ENCODE assay signal across 23 cellular contexts in genomic region chr22:19285831-19286230, GRCh38. TPM values are rescaled to one million over a fixed set of nuclear protein-coding genes. Genes with fewer than 3 reads are reported as not detected.
DNase-seq lines count a peak whose midpoint lies in the region; ATAC-seq and TF ChIP-seq lines count a peak whose summit lies in the region.
"Had no signal": no experiment of that assay in that cellular context is flagged by ENCODE, and none has a peak within 500 bp of the region (broad histone marks: within the 10 kb centered on the region; RNA-seq: fewer than 3 reads in every experiment).

No MANE protein-coding gene starts in this region.

- no peak overlapping the region for H2AFZ ChIP-seq in Karpas-422 (ENCODE audit: low read length)
- H2AFZ ChIP-seq: parathyroid adenoma had no signal

- H3K79me2 ChIP-seq in Karpas-422 (ENCODE audit: low read length), result no peaks in the 10 kb centered on the region
- H3K79me2 ChIP-seq: parathyroid adenoma had no signal

- 21% methylated on average over 1 of the region's 1 CpG for WGBS in esophagus muscularis mucosa
- WGBS in psoas muscle, 3 donors, result 4 to 16% (median 14%) methylated on average over 1 of the region's 1 CpG

- ATAC-seq in psoas muscle (no peak), GM21786 (IDR thresholded peaks at IDR 0.05; ENCODE audit: unreplicated experiment) (no peak), GM21367 (IDR thresholded peaks at IDR 0.05; ENCODE audit: unreplicated experiment) (no peak)
- ATAC-seq: esophagus mucosa; naive thymus-derived CD4-positive, alpha-beta T cell had no signal

- peaks cover 0 to 7% (median 0%) of the 10 kb centered on the region in 11 experiments; a peak in 2 of 22 replicates for H4K20me1 ChIP-seq in BLaER1 treated with 17β-estradiol and CSF1 and Interleukin-3, amounts not matched to agents 10 nM and 100 nM
- H4K20me1 ChIP-seq in Karpas-422 (ENCODE audit: insufficient read depth, low read depth, low read length), result no peaks in the 10 kb centered on the region

- peaks cover 40 to 82% (median 75%) of the 10 kb centered on the region in 10 experiments for H3K4me1 ChIP-seq in BLaER1 treated with 17β-estradiol and CSF1 and Interleukin-3, amounts not matched to agents 10 nM and 100 nM
- H3K4me1 ChIP-seq in Karpas-422 (ENCODE audit: low read length), result peaks cover 34% of the 10 kb centered on the region
- peaks cover 27 to 47% (median 34%) of the 10 kb centered on the region in 4 donors for H3K4me1 ChIP-seq in esophagus muscularis mucosa
- H3K4me1 ChIP-seq in psoas muscle, result peaks cover 56% of the 10 kb centered on the region
- H3K4me1 ChIP-seq: parathyroid adenoma had no signal

- peak overlapping the region in 3 of 10 experiments; percentile 40 to 44 (median 40); a peak in 5 of 20 replicates for H3K4me3 ChIP-seq in BLaER1 treated with 17β-estradiol and CSF1 and Interleukin-3, amounts not matched to agents 10 nM and 100 nM
- H3K4me3 ChIP-seq in Karpas-422 (ENCODE audit: low read length) (no peak overlapping the region), esophagus muscularis mucosa (no peak overlapping the region), psoas muscle (peak overlapping the region; percentile 23)
- H3K4me3 ChIP-seq: suprapubic skin had no signal

- peak overlapping the region in 5 of 11 experiments; percentile 3 to 56 (median 52); a peak in 7 of 22 replicates for H3K9ac ChIP-seq in BLaER1 treated with 17β-estradiol and CSF1 and Interleukin-3, amounts not matched to agents 10 nM and 100 nM
- 0 out of 2 replicates have a peak overlapping the region, but pooled peaks have one; percentile 0 for H3K9ac ChIP-seq in Karpas-422 (ENCODE audit: low read length)
- H3K9ac ChIP-seq: parathyroid adenoma had no signal

- H3K27ac ChIP-seq in BLaER1 treated with 17β-estradiol and CSF1 and Interleukin-3, amounts not matched to agents 10 nM and 100 nM, result peak overlapping the region in 6 of 11 experiments; percentile 13 to 43 (median 26); a peak in 6 of 22 replicates
- H3K27ac ChIP-seq in Karpas-422 (ENCODE audit: low read length) (no peak overlapping the region), esophagus muscularis mucosa (replicated peaks in 1 of 4) (peak overlapping the region; percentile 42 to 53 (median 52)), psoas muscle (peak overlapping the region; percentile 97)
- H3K27ac ChIP-seq: parathyroid adenoma, suprapubic skin had no signal

- TF ChIP-seq EP300 in esophagus muscularis mucosa (IDR thresholded peaks at IDR 0.05), result no peak

- intact Hi-C loops in esophagus muscularis mucosa (cut with DNase I) (no loop called here), psoas muscle (cut with DNase I) (no loop called here)

- TF ChIP-seq CTCF in esophagus muscularis mucosa (IDR thresholded peaks at IDR 0.05) (no peak), psoas muscle (IDR thresholded peaks at IDR 0.05) (no peak)

- DNase-seq in Karpas-422 (peak; percentile 53), esophagus muscularis mucosa (ENCODE audit: extremely low spot score) (no peak), psoas muscle (no peak), NCI-H1417 treated with DMSO at 0.1 percent for 48 hours (lab: John Stamatoyannopoulos, UW) (no peak)
- DNase-seq in activated effector memory CD4-positive, alpha-beta T cell treated with anti-CD3 and anti-CD28 coated beads, Interleukin-2, amount 50 U/mL, for 16 hours, result no peak
- DNase-seq: activated CD4-positive, alpha-beta T cell treated with anti-CD3 and anti-CD28 coated beads, Interleukin-2, amount 50 U/mL, for 4 hours; activated gamma-delta T cell treated with Interleukin-2 at 50 U/mL for 16 hours; amygdala; CD4-positive, alpha-beta memory T cell; effector CD4-positive, alpha-beta T cell; immature natural killer cell; KBM-7; naive thymus-derived CD4-positive, alpha-beta T cell; NCI-H1092; NCI-H2081 treated with DMSO at 0.1 percent for 48 hours; NCI-H526; SHP77 treated with DMSO at 0.1 percent for 48 hours had no signal

- H3K9me3 ChIP-seq in BLaER1 treated with 17β-estradiol and CSF1 and Interleukin-3, amounts not matched to agents 10 nM and 100 nM (replicated peaks in 1 of 11), result no peaks in the 10 kb centered on the region
- H3K9me3 ChIP-seq in Karpas-422 (ENCODE audit: low read length) (no peaks in the 10 kb centered on the region), esophagus muscularis mucosa (no peaks in the 10 kb centered on the region), psoas muscle (no peaks in the 10 kb centered on the region)
- H3K9me3 ChIP-seq: suprapubic skin had no signal

- no peaks in the 10 kb centered on the region for H3K9me2 ChIP-seq in Karpas-422 (replicated peaks; ENCODE audit: insufficient read depth, low read length)

- peaks cover 0 to 9% (median 7%) of the 10 kb centered on the region in 11 experiments; a peak in 18 of 22 replicates for H3K27me3 ChIP-seq in BLaER1 treated with 17β-estradiol and CSF1 and Interleukin-3, amounts not matched to agents 10 nM and 100 nM
- H3K27me3 ChIP-seq in Karpas-422 (ENCODE audit: low read length) (peaks cover 3% of the 10 kb centered on the region; the same call in 1 of the 2 replicates), esophagus muscularis mucosa (no peaks in the 10 kb centered on the region), psoas muscle (ENCODE audit: insufficient read depth in 3 of 3, low read length in 2 of 3) (no peaks in the 10 kb centered on the region)
- H3K27me3 ChIP-seq: suprapubic skin had no signal

- peak overlapping the region; percentile 35 to 98 (median 74); a peak in 19 of 22 replicates for H3K4me2 ChIP-seq in BLaER1 treated with 17β-estradiol and CSF1 and Interleukin-3, amounts not matched to agents 10 nM and 100 nM
- H3K4me2 ChIP-seq in Karpas-422 (ENCODE audit: low read depth, low read length, poor library complexity, severe bottlenecking), result peak overlapping the region; percentile 28

- H3K36me3 ChIP-seq in BLaER1 treated with 17β-estradiol and CSF1 and Interleukin-3, amounts not matched to agents 10 nM and 100 nM, result no peaks in the 10 kb centered on the region
- H3K36me3 ChIP-seq in Karpas-422 (ENCODE audit: insufficient read depth, low read length) (no peaks in the 10 kb centered on the region), esophagus muscularis mucosa (no peaks in the 10 kb centered on the region), psoas muscle (ENCODE audit: insufficient read depth in 1 of 2, low read depth in 1 of 2) (no peaks in the 10 kb centered on the region)
- H3K36me3 ChIP-seq: suprapubic skin had no signal

- TF ChIP-seq POLR2A in esophagus muscularis mucosa (IDR thresholded peaks at IDR 0.05; ENCODE audit: low read depth), result no peak

RNA-seq across cellular contexts. Expression of gene CLTCL1, which starts 5.7 kb away (rescaled TPM):
- 5.0 and 12.9 TPM in 2 replicates for total RNA-seq in Karpas-422 (2014; rRNA removed; shearing (Covaris generic); ENCODE audit: low replicate concordance)
- total RNA-seq in esophagus muscularis mucosa, result 1 to 10 TPM; 4.8 to 8.9 (median 6.0) TPM
- total RNA-seq in psoas muscle, result 100 to 1,000 TPM in 3 of 4 donors, 10 to 100 TPM in 1; 92.6 to 253 (median 126) TPM
- polyA plus RNA-seq in psoas muscle, result 10 to 100 TPM; 16.8 to 85.9 (median 78.5) TPM
- polyA plus RNA-seq: CD4-positive, alpha-beta memory T cell had no signal
